8 cellular contexts compared by ENCODE assay signal in genomic region chr16:64394061-64394460, GRCh38.
"Had no signal": no experiment of that assay in that cellular context is flagged by ENCODE, and none has a peak within 500 bp of the region (broad histone marks: within the 10 kb centered on the region; RNA-seq: fewer than 3 reads in every experiment).

No MANE protein-coding gene starts in this region.

- FAIRE-seq: HTR-8/SVneo had no signal

- H3K9ac ChIP-seq: GM23248, KMS-11 had no signal

- H3K4me2 ChIP-seq: KMS-11 had no signal

- H3K27ac ChIP-seq: GM23248, KMS-11 had no signal

- H3K4me3 ChIP-seq: GM23248 had no signal

- H2AFZ ChIP-seq: GM23248 had no signal

- DNase-seq: GM23248, GOT3, H7, HCEC 1CT, Karpas-422, KBM-7 had no signal
